In the genomic region with DNA sequence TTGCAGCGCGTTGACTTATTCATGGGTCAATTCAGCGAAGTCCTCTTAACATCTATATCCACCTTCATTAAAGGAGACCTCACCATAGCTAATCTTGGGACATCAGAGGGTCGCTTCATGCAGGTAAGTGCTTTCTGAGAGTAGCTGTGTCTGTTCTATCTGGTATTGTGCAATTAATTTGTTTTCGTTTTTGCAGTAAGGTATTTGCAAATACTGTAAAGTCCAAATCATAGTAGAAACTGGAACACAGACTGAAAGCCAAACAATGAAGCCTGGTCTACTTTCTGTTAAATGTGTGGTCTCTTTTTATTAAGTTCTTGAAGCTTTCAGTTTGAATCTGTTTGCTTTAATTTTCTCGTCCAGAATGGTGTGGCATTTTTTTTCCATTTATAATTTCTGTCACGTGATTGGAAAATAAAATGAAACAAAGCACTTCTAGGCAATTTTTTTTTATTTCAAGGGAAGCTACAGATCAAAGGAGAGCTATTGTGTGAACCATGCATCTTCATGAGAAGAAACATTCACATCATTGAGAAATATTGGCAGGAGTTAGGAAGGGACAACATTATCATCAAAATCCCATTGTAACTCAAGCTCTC, we compare ENCODE assay signal across 16 cellular contexts. TPM values are rescaled to one million over a fixed set of nuclear protein-coding genes. Genes with fewer than 3 reads are reported as not detected.
DNase-seq lines count a peak whose midpoint lies in the region; TF ChIP-seq lines count a peak whose summit lies in the region.
"Had no signal": no experiment of that assay in that cellular context is flagged by ENCODE, and none has a peak within 500 bp of the region (broad histone marks: within the 10 kb centered on the region; RNA-seq: fewer than 3 reads in every experiment).

No MANE protein-coding gene starts in this region.

- H3K79me2 ChIP-seq in MM.1S (ENCODE audit: low read length) = no peaks in the 10 kb centered on the region

- no peaks in the 10 kb centered on the region for H3K27me3 Mint-ChIP-seq in nephron (ENCODE audit: low read depth)

- H3K27ac ChIP-seq in MM.1S (ENCODE audit: low read length) (no peak overlapping the region), vagina (no peak overlapping the region)
- H3K27ac ChIP-seq: BLaER1, SJSA1 had no signal

- peak overlapping the region; percentile 24; the same call in 1 of the 2 replicates for H3K4me2 ChIP-seq in MM.1S (ENCODE audit: low read depth, low read length)
- H3K4me2 ChIP-seq: BLaER1 had no signal

- H3K27me3 ChIP-seq in MM.1S (replicated peaks; ENCODE audit: insufficient read depth, low read length) (no peaks in the 10 kb centered on the region), vagina (no peaks in the 10 kb centered on the region)
- H3K27me3 ChIP-seq: BLaER1 had no signal

- no peaks in the 10 kb centered on the region for H3K36me3 Mint-ChIP-seq in nephron (ENCODE audit: low read depth)
- H3K36me3 Mint-ChIP-seq: CD8-positive, alpha-beta memory T cell had no signal

- H3K27ac Mint-ChIP-seq in nephron = peak overlapping the region; percentile 67 to 74 (median 67)
- H3K27ac Mint-ChIP-seq: CD8-positive, alpha-beta memory T cell; HFFc6 had no signal

- peaks cover 14% of the 10 kb centered on the region for H3F3A ChIP-seq in MM.1S (ENCODE audit: insufficient read depth, low read length)

- intact Hi-C loops in vagina (cut with DNase I) (no loop called here), posterior vena cava (cut with DNase I) (no loop called here)

- no peaks in the 10 kb centered on the region for H4K20me1 ChIP-seq in MM.1S (ENCODE audit: insufficient read depth, low read length)
- H4K20me1 ChIP-seq: BLaER1 had no signal

- no peaks in the 10 kb centered on the region for H3K9me3 Mint-ChIP-seq in nephron
- H3K9me3 Mint-ChIP-seq: CD8-positive, alpha-beta memory T cell; HFFc6 had no signal

- H3K36me3 ChIP-seq in MM.1S (replicated peaks; ENCODE audit: insufficient read depth, low read length) (no peaks in the 10 kb centered on the region), vagina (no peaks in the 10 kb centered on the region)
- H3K36me3 ChIP-seq: BLaER1, SJSA1 had no signal

- no peak overlapping the region; the same call in 1 of the 2 replicates for H3K4me3 ChIP-seq in MM.1S (ENCODE audit: low read length)
- no peak overlapping the region for H3K4me3 ChIP-seq in fibroblast of villous mesenchyme (ENCODE audit: low read depth, low read length)
- no peak overlapping the region for H3K4me3 ChIP-seq in vagina
- H3K4me3 ChIP-seq in foreskin fibroblast (ENCODE audit: low read depth in 1 of 2, low read length in 2 of 2) = no peak overlapping the region
- H3K4me3 ChIP-seq: BLaER1, SJSA1 had no signal

- H2AFZ ChIP-seq in MM.1S (ENCODE audit: low read length) = no peak overlapping the region

- TF ChIP-seq POLR2A in vagina (IDR thresholded peaks at IDR 0.05) = no peak

- peaks cover 62% of the 10 kb centered on the region for H3K4me1 Mint-ChIP-seq in nephron
- H3K4me1 Mint-ChIP-seq: CD8-positive, alpha-beta memory T cell had no signal

- H3K9me3 ChIP-seq in MM.1S (replicated peaks; ENCODE audit: insufficient read depth, low read length) (no peaks in the 10 kb centered on the region), vagina (no peaks in the 10 kb centered on the region)
- H3K9me3 ChIP-seq: BLaER1, SJSA1 had no signal

- no peak overlapping the region for H3K9ac ChIP-seq in MM.1S (ENCODE audit: low read length)
- H3K9ac ChIP-seq: BLaER1 had no signal

- H3K4me1 ChIP-seq in MM.1S (ENCODE audit: low read length) (peaks cover 22% of the 10 kb centered on the region), vagina (peaks cover 8% of the 10 kb centered on the region)

- TF ChIP-seq CTCF in MM.1S (IDR thresholded peaks at IDR 0.05; ENCODE audit: low read length) (no peak), fibroblast of villous mesenchyme (IDR thresholded peaks at IDR 0.05; ENCODE audit: insufficient read depth, low read depth, low read length) (no peak), nephron (IDR thresholded peaks at IDR 0.05; ENCODE audit: unreplicated experiment in 3 of 3) (no peak), vagina (IDR thresholded peaks at IDR 0.05) (no peak), foreskin fibroblast (IDR thresholded peaks at IDR 0.05; ENCODE audit: low read depth, low read length) (no peak)

- H3K9me2 ChIP-seq in MM.1S (replicated peaks; ENCODE audit: insufficient read depth, low read length) = no peaks in the 10 kb centered on the region

- H3K4me3 Mint-ChIP-seq in nephron = peak overlapping the region; percentile 47 to 76 (median 60)
- H3K4me3 Mint-ChIP-seq: CD8-positive, alpha-beta memory T cell; HFFc6 had no signal

- DNase-seq in MM.1S (peak; percentile 34), fibroblast of villous mesenchyme (ENCODE audit: low read depth) (peak; percentile 18), vagina (ENCODE audit: extremely low spot score in 2 of 2) (no peak), posterior vena cava (ENCODE audit: low spot score) (no peak), foreskin fibroblast (no peak)
- no peak for DNase-seq in NK-92 treated with Interleukin-12 subunit alpha and Interleukin-12 subunit beta, amount 100 ng/mL, for 24 hours (lab: John Stamatoyannopoulos, UW)
- DNase-seq: CD8-positive, alpha-beta memory T cell; HFFc6; Kasumi-1; MV-4-11; NCI-H1436; NCI-H2081 treated with DMSO at 0.1 percent for 48 hours; NCI-H526 had no signal

RNA-seq across cellular contexts. Expression of gene MET, which starts 59.8 kb away (rescaled TPM):
- total RNA-seq in fibroblast of villous mesenchyme = 23.8 and 48.8 TPM in 2 replicates
- total RNA-seq in vagina = 15.2 TPM
- 10 to 100 TPM; 15.7 to 26.8 TPM for total RNA-seq in posterior vena cava

Comparison
In these comparisons a context has a peak if more than half of its experiments do, and no peak if none do; other contexts are left out.
1. DNase-seq: peak in MM.1S (single experiment) and fibroblast of villous mesenchyme (single experiment); none in vagina (0 of 2), NK-92 treated with Interleukin-12 subunit alpha and Interleukin-12 subunit beta, amount 100 ng/mL, for 24 hours (single experiment), posterior vena cava (single experiment) and foreskin fibroblast (0 of 2).